ENCODE assay signal across 14 cellular contexts in genomic region chr5:6568383-6568782, GRCh38.
"Had no signal": no experiment of that assay in that cellular context is flagged by ENCODE, and none has a peak within 500 bp of the region (broad histone marks: within the 10 kb centered on the region; RNA-seq: fewer than 3 reads in every experiment).

No MANE protein-coding gene starts in this region.

- DNase-seq: activated CD4-positive, alpha-beta T cell treated with anti-CD3 and anti-CD28 coated beads for 48 hours; activated CD4-positive, CD25-positive, alpha-beta regulatory T cell; effector CD4-positive, alpha-beta T cell; mesenchymal stem cell; mucosa of descending colon; naive B cell; right lobe of liver; small intestine; stimulated activated CD4-positive, alpha-beta T cell treated with anti-CD3 and anti-CD28 coated beads, Interleukin-15, amount 100 ng/mL, for 24 hours; stimulated activated CD4-positive, alpha-beta T cell treated with anti-CD3 and anti-CD28 coated beads, Interleukin-2, amount 100 ng/mL, for 48 hours; transverse colon had no signal

- H3K9me3 ChIP-seq: gastroesophageal sphincter, mucosa of descending colon, right lobe of liver, transverse colon, vagina had no signal

- H3K36me3 ChIP-seq: gastroesophageal sphincter, right lobe of liver, transverse colon, vagina had no signal

- H3K27ac ChIP-seq: gastroesophageal sphincter, right lobe of liver, transverse colon, vagina had no signal

- ATAC-seq: gastroesophageal sphincter, left lobe of liver, mucosa of descending colon, right lobe of liver had no signal

- H3K4me1 ChIP-seq: gastroesophageal sphincter, right lobe of liver, transverse colon, vagina had no signal

- H3K27me3 ChIP-seq: right lobe of liver, vagina had no signal

- H3K4me3 ChIP-seq: gastroesophageal sphincter, mucosa of descending colon, right lobe of liver, transverse colon, vagina had no signal
